In genomic region chr3:136404056-136404455, GRCh38 we compare ENCODE assay signal across 18 cellular contexts.
A peak's percentile ranks its signal among the peaks of the same experiment; 100 is the strongest.
DNase-seq lines count a peak whose midpoint lies in the region; ATAC-seq and TF ChIP-seq lines count a peak whose summit lies in the region.
"Had no signal": no experiment of that assay in that cellular context is flagged by ENCODE, and none has a peak within 500 bp of the region (broad histone marks: within the 10 kb centered on the region; RNA-seq: fewer than 3 reads in every experiment).

No MANE protein-coding gene starts in this region.

- no peaks in the 10 kb centered on the region for H3K4me1 Mint-ChIP-seq in activated CD8-positive, alpha-beta memory T cell treated with anti-CD3 and anti-CD28 coated beads, Interleukin-2, amount 10 ng/mL, durations not matched to agents 7 days and 5 days
- H3K4me1 Mint-ChIP-seq: B cell had no signal

- no peak overlapping the region for H4K8ac ChIP-seq in mesenchymal stem cell (ENCODE audit: low read length)

- no peak for TF ChIP-seq CTCF in fibroblast of mammary gland (conservative IDR thresholded peaks at IDR 0.05; ENCODE audit: control insufficient read depth, insufficient read depth, low read depth, low read length)

- H3K4me3 ChIP-seq in GM23248 (no peak overlapping the region), fibroblast of mammary gland (ENCODE audit: control insufficient read depth, low read depth, low read length) (no peak overlapping the region), mesenchymal stem cell (ENCODE audit: insufficient read depth in 1 of 2, low read depth in 1 of 2, low read length in 2 of 2) (no peak overlapping the region)
- H3K4me3 ChIP-seq: BLaER1 treated with 17β-estradiol and CSF1 and Interleukin-3, amounts not matched to agents 10 nM and 100 nM; GM12878 had no signal

- no peak overlapping the region for H3K18ac ChIP-seq in mesenchymal stem cell (ENCODE audit: low read depth in 1 of 2, low read length in 2 of 2)

- no peak overlapping the region for H3K9ac ChIP-seq in GM23248
- no peak overlapping the region for H3K9ac ChIP-seq in mesenchymal stem cell (ENCODE audit: low read length)
- H3K9ac ChIP-seq: BLaER1 treated with 17β-estradiol and CSF1 and Interleukin-3, amounts not matched to agents 10 nM and 100 nM had no signal

- no peak overlapping the region for H3K27ac Mint-ChIP-seq in activated CD8-positive, alpha-beta memory T cell treated with anti-CD3 and anti-CD28 coated beads, Interleukin-2, amount 10 ng/mL, durations not matched to agents 7 days and 5 days
- H3K27ac Mint-ChIP-seq: B cell; CD8-positive, alpha-beta T cell had no signal

- peaks cover 8% of the 10 kb centered on the region for H3K36me3 Mint-ChIP-seq in activated CD8-positive, alpha-beta memory T cell treated with anti-CD3 and anti-CD28 coated beads, Interleukin-2, amount 10 ng/mL, durations not matched to agents 7 days and 5 days

- H3K79me1 ChIP-seq in mesenchymal stem cell (replicated peaks; ENCODE audit: low read length, poor library complexity, severe bottlenecking), result peaks cover 4% of the 10 kb centered on the region

- no peaks in the 10 kb centered on the region for H3K79me2 ChIP-seq in GM23248 (ENCODE audit: insufficient read depth)

- no peaks in the 10 kb centered on the region for H3F3A ChIP-seq in GM23248 (ENCODE audit: insufficient read depth)

- H3K4me1 ChIP-seq in GM23248 (ENCODE audit: insufficient read depth) (no peaks in the 10 kb centered on the region), mesenchymal stem cell (ENCODE audit: control insufficient read depth, insufficient read depth, low read depth, low read length) (no peaks in the 10 kb centered on the region)
- H3K4me1 ChIP-seq: BLaER1 treated with 17β-estradiol and CSF1 and Interleukin-3, amounts not matched to agents 10 nM and 100 nM had no signal

- H3K9me3 ChIP-seq in GM23248 (ENCODE audit: low read depth) (no peaks in the 10 kb centered on the region), mesenchymal stem cell (ENCODE audit: control insufficient read depth, low read length) (no peaks in the 10 kb centered on the region)
- H3K9me3 ChIP-seq: BLaER1 treated with 17β-estradiol and CSF1 and Interleukin-3, amounts not matched to agents 10 nM and 100 nM had no signal

- ATAC-seq in SK-N-SH treated with all-trans-retinoic acid at 6 μM for 48 hours, result peak; percentile 89
- no peak for ATAC-seq in activated CD8-positive, alpha-beta memory T cell treated with anti-CD3 and anti-CD28 coated beads, Interleukin-2, amount 10 ng/mL, durations not matched to agents 7 days and 5 days
- ATAC-seq: CD8-positive, alpha-beta T cell; GM12878; HCT116; HepG2 had no signal

- H3K9me2 ChIP-seq in GM23248 (ENCODE audit: insufficient read depth), result no peaks in the 10 kb centered on the region

- H4K20me1 ChIP-seq in GM23248 (ENCODE audit: insufficient read depth), result no peaks in the 10 kb centered on the region
- H4K20me1 ChIP-seq: BLaER1 treated with 17β-estradiol and CSF1 and Interleukin-3, amounts not matched to agents 10 nM and 100 nM had no signal

- no peak overlapping the region for H3K4me3 Mint-ChIP-seq in activated CD8-positive, alpha-beta memory T cell treated with anti-CD3 and anti-CD28 coated beads, Interleukin-2, amount 10 ng/mL, durations not matched to agents 7 days and 5 days
- H3K4me3 Mint-ChIP-seq: B cell; CD8-positive, alpha-beta T cell had no signal

- no peaks in the 10 kb centered on the region for H3K9me3 Mint-ChIP-seq in activated CD8-positive, alpha-beta memory T cell treated with anti-CD3 and anti-CD28 coated beads, Interleukin-2, amount 10 ng/mL, durations not matched to agents 7 days and 5 days (ENCODE audit: low read depth)
- H3K9me3 Mint-ChIP-seq: CD8-positive, alpha-beta T cell had no signal

- DNase-seq in GM23248, result peak; percentile 7
- peak; percentile 15 for DNase-seq in fibroblast of mammary gland (ENCODE audit: low read depth)
- DNase-seq in mesenchymal stem cell, result peak; percentile 69
- DNase-seq in EL, result no peak
- no peak for DNase-seq in activated CD8-positive, alpha-beta memory T cell treated with anti-CD3 and anti-CD28 coated beads, Interleukin-2, amount 10 ng/mL, durations not matched to agents 7 days and 5 days
- no peak for DNase-seq in NCI-H2107 treated with DMSO at 0.1 percent for 48 hours (lab: John Stamatoyannopoulos, UW; ENCODE audit: unreplicated experiment)
- DNase-seq in activated effector memory CD4-positive, alpha-beta T cell treated with anti-CD3 and anti-CD28 coated beads, Interleukin-2, amount 50 U/mL, for 16 hours, result no peak
- DNase-seq: Calu3; CD8-positive, alpha-beta T cell; DMS79 treated with DMSO at 0.1 percent for 48 hours; GOT3; H7 had no signal

- H4K91ac ChIP-seq in mesenchymal stem cell (ENCODE audit: low read length), result no peak overlapping the region

- no peak overlapping the region for H2BK15ac ChIP-seq in mesenchymal stem cell (ENCODE audit: low read depth, poor library complexity, severe bottlenecking)

- no peaks in the 10 kb centered on the region for H3K27me3 Mint-ChIP-seq in activated CD8-positive, alpha-beta memory T cell treated with anti-CD3 and anti-CD28 coated beads, Interleukin-2, amount 10 ng/mL, durations not matched to agents 7 days and 5 days
- H3K27me3 Mint-ChIP-seq: B cell had no signal

- no peak overlapping the region for H2BK120ac ChIP-seq in mesenchymal stem cell (ENCODE audit: low read depth, low read length)

- no peak overlapping the region for H3K4me2 ChIP-seq in GM23248 (ENCODE audit: unreplicated experiment)
- H3K4me2 ChIP-seq in mesenchymal stem cell (ENCODE audit: low read length, poor library complexity, severe bottlenecking), result no peak overlapping the region
- H3K4me2 ChIP-seq: BLaER1 treated with 17β-estradiol and CSF1 and Interleukin-3, amounts not matched to agents 10 nM and 100 nM had no signal

- H2BK5ac ChIP-seq in mesenchymal stem cell (ENCODE audit: low read depth, low read length, poor library complexity, severe bottlenecking), result no peak overlapping the region

- H3K27me3 ChIP-seq in GM23248 (replicated peaks; ENCODE audit: insufficient read depth) (no peaks in the 10 kb centered on the region), mesenchymal stem cell (ENCODE audit: control insufficient read depth in 1 of 2, insufficient read depth in 1 of 2, low read length in 2 of 2) (no peaks in the 10 kb centered on the region)
- H3K27me3 ChIP-seq: BLaER1 treated with 17β-estradiol and CSF1 and Interleukin-3, amounts not matched to agents 10 nM and 100 nM had no signal

- H3K27ac ChIP-seq in GM23248 (no peak overlapping the region), mesenchymal stem cell (ENCODE audit: low read length, poor library complexity, severe bottlenecking) (no peak overlapping the region)
- H3K27ac ChIP-seq: BLaER1 treated with 17β-estradiol and CSF1 and Interleukin-3, amounts not matched to agents 10 nM and 100 nM had no signal

- CTCF ChIA-PET in activated CD8-positive, alpha-beta memory T cell treated with anti-CD3 and anti-CD28 coated beads, Interleukin-2, amount 10 ng/mL, durations not matched to agents 7 days and 5 days (lab: Charles Lee), result interaction anchor here (1.4 to 1.9 kb wide), 2 partner anchors 12 to 349 kb away, joined by 3 to 5 read pairs; partner anchors contain the start of gene STAG1

- no peak overlapping the region for H2BK12ac ChIP-seq in mesenchymal stem cell (ENCODE audit: low read length in 2 of 2)

- H3K36me3 ChIP-seq in GM23248 (ENCODE audit: low read depth) (0 out of 2 replicates have a peak, but pooled peaks cover 6% of the 10 kb centered on the region), mesenchymal stem cell (ENCODE audit: control insufficient read depth in 1 of 2, insufficient read depth in 2 of 2, low read depth in 1 of 2, low read length in 2 of 2) (peaks cover 10 to 51% of the 10 kb centered on the region in 2 experiments)

- H2AK5ac ChIP-seq in mesenchymal stem cell (ENCODE audit: low read length, severe bottlenecking), result no peak overlapping the region

- no peak overlapping the region for H2AFZ ChIP-seq in GM23248
- no peak overlapping the region for H2AFZ ChIP-seq in mesenchymal stem cell (ENCODE audit: low read depth, low read length)

- in situ Hi-C loops in GM23248 (cut with MboI), result no loop called here

- no peak overlapping the region for H3K23ac ChIP-seq in mesenchymal stem cell (ENCODE audit: low read length in 2 of 2)

- WGBS in GM23248 (ENCODE audit: low coverage in 1 of 2, low lambda C conversion rate in 2 of 2, missing lambda C conversion rate in 2 of 2), 2 experiments, result 51 to 56% methylated on average over 2 of the region's 2 CpGs
- 71% methylated on average over 1 of the region's 2 CpGs for whole genome bisulfite sequencing in mesenchymal stem cell

- no peak overlapping the region for H3K4ac ChIP-seq in mesenchymal stem cell (ENCODE audit: low read depth in 1 of 2, low read length in 2 of 2)

- no peak overlapping the region for H3K14ac ChIP-seq in mesenchymal stem cell (ENCODE audit: low read length in 2 of 2)

TF ChIP-seq in SK-N-SH treated with all-trans-retinoic acid at 6 μM for 48 hours, 23 proteins besides CTCF, POLR2A, EP300 and RAD21:
- TF ChIP-seq, protein P1, sequence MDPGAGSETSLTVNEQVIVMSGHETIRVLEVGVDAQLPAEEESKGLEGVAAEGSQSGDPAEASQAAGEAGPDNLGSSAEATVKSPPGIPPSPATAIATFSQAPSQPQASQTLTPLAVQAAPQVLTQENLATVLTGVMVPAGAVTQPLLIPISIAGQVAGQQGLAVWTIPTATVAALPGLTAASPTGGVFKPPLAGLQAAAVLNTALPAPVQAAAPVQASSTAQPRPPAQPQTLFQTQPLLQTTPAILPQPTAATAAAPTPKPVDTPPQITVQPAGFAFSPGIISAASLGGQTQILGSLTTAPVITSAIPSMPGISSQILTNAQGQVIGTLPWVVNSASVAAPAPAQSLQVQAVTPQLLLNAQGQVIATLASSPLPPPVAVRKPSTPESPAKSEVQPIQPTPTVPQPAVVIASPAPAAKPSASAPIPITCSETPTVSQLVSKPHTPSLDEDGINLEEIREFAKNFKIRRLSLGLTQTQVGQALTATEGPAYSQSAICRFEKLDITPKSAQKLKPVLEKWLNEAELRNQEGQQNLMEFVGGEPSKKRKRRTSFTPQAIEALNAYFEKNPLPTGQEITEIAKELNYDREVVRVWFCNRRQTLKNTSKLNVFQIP (CRISPR knock-in tag; IDR thresholded peaks at IDR 0.05; ENCODE audit: borderline replicate concordance, low read depth), result no peak
- TF ChIP-seq ARNTL (CRISPR knock-in tag; IDR thresholded peaks at IDR 0.05; ENCODE audit: borderline replicate concordance, low read depth), result no peak
- peak; percentile 63; the same call in 1 of the 2 replicates for TF ChIP-seq TOX (CRISPR knock-in tag; IDR thresholded peaks at IDR 0.05; ENCODE audit: borderline replicate concordance)
TF ChIP-seq in SK-N-SH treated with all-trans-retinoic acid at 6 μM for 48 hours: peak in this region for 1.

Comparison
In these comparisons a context has a peak if more than half of its experiments do, and no peak if none do; other contexts are left out.
1. DNase-seq: peak in GM23248 (single experiment), fibroblast of mammary gland (single experiment) and mesenchymal stem cell (single experiment); none in EL (single experiment), activated CD8-positive, alpha-beta memory T cell treated with anti-CD3 and anti-CD28 coated beads, Interleukin-2, amount 10 ng/mL, durations not matched to agents 7 days and 5 days (single experiment), NCI-H2107 treated with DMSO at 0.1 percent for 48 hours (single experiment) and activated effector memory CD4-positive, alpha-beta T cell treated with anti-CD3 and anti-CD28 coated beads, Interleukin-2, amount 50 U/mL, for 16 hours (single experiment).